Comparison of ENCODE assay signal across 8 cellular contexts in genomic region chr6:32195902-32196681, GRCh38. TPM values are rescaled to one million over a fixed set of nuclear protein-coding genes. Genes with fewer than 3 reads are reported as not detected.
DNase-seq lines count a peak whose midpoint lies in the region; ATAC-seq and TF ChIP-seq lines count a peak whose summit lies in the region.

No MANE protein-coding gene starts in this region.

- TF ChIP-seq CTCF in GM12864 (IDR thresholded peaks at IDR 0.05; ENCODE audit: low read depth, low read length, missing control alignments) (no peak), ascending aorta (IDR thresholded peaks at IDR 0.05) (no peak), prostate gland (IDR thresholded peaks at IDR 0.05) (peak in 1 of 4 experiments; percentile 1)

- intact Hi-C loops in ascending aorta (cut with DNase I) (loop anchor here (1.0 to 5.0 kb wide), 8 partner anchors 19 to 1216 kb away; partner anchors contain the start of genes ATF6B, C6orf47, GPANK1 and PHF1), right cardiac atrium (cut with DNase I) (loop anchor here in 1 of 4 donors (5.0 kb wide), 1 partner anchor 69 kb away; the partner anchor contains the start of gene ATF6B), prostate gland (cut with DNase I) (loop anchor here (2.0 to 5.0 kb wide), 2 partner anchors 77 to 776 kb away; no protein-coding TSS in a partner anchor)

- H3K4me3 ChIP-seq in GM12864 (ENCODE audit: low read depth, low read length) = peak overlapping the region; percentile 83
- H3K4me3 ChIP-seq in MG63 = peak overlapping the region; percentile 71
- peak overlapping the region; percentile 78 to 88 for H3K4me3 ChIP-seq in ascending aorta
- peak overlapping the region; percentile 66 for H3K4me3 ChIP-seq in right cardiac atrium (ENCODE audit: low read length)
- H3K4me3 ChIP-seq in prostate gland = peak overlapping the region; percentile 57 to 63

- H3K4me1 ChIP-seq in ascending aorta (peaks cover 3 to 14% of the 10 kb centered on the region in 2 donors), right cardiac atrium (ENCODE audit: control insufficient read depth, insufficient read depth, low read length) (peaks cover 2% of the 10 kb centered on the region), prostate gland (replicated peaks) (no peaks in the 10 kb centered on the region)

- under 1% methylated on average over 58 of the region's 58 CpGs for WGBS in right cardiac atrium
- 0% methylated on average over 57 of the region's 58 CpGs for WGBS in prostate gland

- no peaks in the 10 kb centered on the region for H3K36me3 ChIP-seq in MG63
- no peaks in the 10 kb centered on the region for H3K36me3 ChIP-seq in ascending aorta
- no peaks in the 10 kb centered on the region for H3K36me3 ChIP-seq in prostate gland

- peak; percentile 98 for TF ChIP-seq POLR2A in prostate gland (IDR thresholded peaks at IDR 0.05)

- H3K27me3 ChIP-seq in MG63 (no peaks in the 10 kb centered on the region), ascending aorta (no peaks in the 10 kb centered on the region), right cardiac atrium (ENCODE audit: control insufficient read depth, insufficient read depth) (no peaks in the 10 kb centered on the region), prostate gland (replicated peaks; ENCODE audit: insufficient read depth) (no peaks in the 10 kb centered on the region)

- peak; percentile 87 for ATAC-seq in SK-N-SH treated with all-trans-retinoic acid at 6 μM for 48 hours
- peak; percentile 91 to 93 for ATAC-seq in right cardiac atrium
- ATAC-seq in GM21786 (IDR thresholded peaks at IDR 0.05; ENCODE audit: unreplicated experiment) = no peak

- H3K27ac ChIP-seq in ascending aorta (peak overlapping the region; percentile 99 to 100), right cardiac atrium (ENCODE audit: low read length) (peak overlapping the region; percentile 99), prostate gland (peak overlapping the region; percentile 99)

- DNase-seq in GM12864 (ENCODE audit: low read depth) (no peak), HCEC 1CT (peak; percentile 52), MG63 (peak; percentile 77), ascending aorta (ENCODE audit: low spot score in 2 of 2) (peak; percentile 79 to 96), right cardiac atrium (peak; percentile 98), prostate gland (ENCODE audit: low spot score) (peak; percentile 80)

- no peaks in the 10 kb centered on the region for H3K9me3 ChIP-seq in MG63
- H3K9me3 ChIP-seq in ascending aorta = no peaks in the 10 kb centered on the region
- H3K9me3 ChIP-seq in right cardiac atrium (ENCODE audit: control insufficient read depth, low read length) = no peaks in the 10 kb centered on the region
- H3K9me3 ChIP-seq in prostate gland = no peaks in the 10 kb centered on the region

TF ChIP-seq in SK-N-SH treated with all-trans-retinoic acid at 6 μM for 48 hours, 23 proteins besides CTCF, POLR2A, EP300 and RAD21 (continues in another document):
- TF ChIP-seq ESRRG (CRISPR knock-in tag; IDR thresholded peaks at IDR 0.05) (no peak), ARNTL (CRISPR knock-in tag; IDR thresholded peaks at IDR 0.05; ENCODE audit: borderline replicate concordance, low read depth) (no peak), ZC3H10 (CRISPR knock-in tag; IDR thresholded peaks at IDR 0.05) (0 out of 2 replicates have a peak, but pooled peaks have one; percentile 44), CSRNP3 (CRISPR knock-in tag; IDR thresholded peaks at IDR 0.05) (peak; percentile 8; the same call in 1 of the 2 replicates), CREB5 (CRISPR knock-in tag; IDR thresholded peaks at IDR 0.05; ENCODE audit: low read depth) (peak; percentile 46; the same call in 1 of the 2 replicates), PPARA (CRISPR knock-in tag; IDR thresholded peaks at IDR 0.05; ENCODE audit: borderline replicate concordance) (no peak), ISL1 (CRISPR knock-in tag; IDR thresholded peaks at IDR 0.05) (no peak), ZFP30 (CRISPR knock-in tag; IDR thresholded peaks at IDR 0.05) (peak; percentile 22; the same call in 1 of the 2 replicates), TSHZ2 (CRISPR knock-in tag; IDR thresholded peaks at IDR 0.05) (0 out of 2 replicates have a peak, but pooled peaks have one; percentile 18), CSDC2 (CRISPR knock-in tag; IDR thresholded peaks at IDR 0.05) (no peak), ZFP3 (CRISPR knock-in tag; IDR thresholded peaks at IDR 0.05) (peak; percentile 10; the same call in 1 of the 2 replicates)

RNA-seq across cellular contexts. Expression of gene GPSM3, which starts 3.6 kb away (rescaled TPM):
- total RNA-seq in MG63 (2014; rRNA removed; shearing (Covaris generic); ENCODE audit: low replicate concordance) = 0.10 and 0.20 TPM in 2 replicates
- total RNA-seq in ascending aorta = 19.4 TPM
- 1 to 10 TPM; 5.9 to 9.5 (median 8.3) TPM for total RNA-seq in right cardiac atrium
- 4.0 TPM for polyA plus RNA-seq in right cardiac atrium
- 1 to 10 TPM; 5.1 to 5.9 TPM for total RNA-seq in prostate gland

RNA-seq across cellular contexts. Expression of gene PBX2, which starts 6.1 kb away (rescaled TPM):
- total RNA-seq in MG63 (2014; rRNA removed; shearing (Covaris generic); ENCODE audit: low replicate concordance) = 10.9 and 13.2 TPM in 2 replicates
- total RNA-seq in ascending aorta (18.1 TPM), right cardiac atrium (10 to 100 TPM; 44.1 to 61.0 (median 51.8) TPM), prostate gland (100 to 1,000 TPM in 1 of 2 donors, 10 to 100 TPM in 1; 61.5 to 102 TPM)
- 44.7 TPM for polyA plus RNA-seq in right cardiac atrium

RNA-seq across cellular contexts. Expression of gene AGER, which starts 12.0 kb away (rescaled TPM):
- total RNA-seq in MG63 (2014; rRNA removed; shearing (Covaris generic); ENCODE audit: low replicate concordance) = 1.4 TPM in 1 of 2 replicates, not detected in the other
- total RNA-seq in ascending aorta = 6.1 TPM
- 1 to 10 TPM; 1.8 to 3.6 (median 3.5) TPM for total RNA-seq in right cardiac atrium
- polyA plus RNA-seq in right cardiac atrium = 1.6 TPM
- total RNA-seq in prostate gland = 1 to 10 TPM; 3.3 to 3.8 TPM

RNA-seq across cellular contexts. Expression of gene RNF5, which starts 17.9 kb away (rescaled TPM):
- 28.7 and 38.3 TPM in 2 replicates for total RNA-seq in MG63 (2014; rRNA removed; shearing (Covaris generic); ENCODE audit: low replicate concordance)
- total RNA-seq in ascending aorta (73.0 TPM), right cardiac atrium (10 to 100 TPM; 73.2 to 88.3 (median 76.7) TPM), prostate gland (100 to 1,000 TPM in 1 of 2 donors, 10 to 100 TPM in 1; 98.6 to 129 TPM)
- polyA plus RNA-seq in right cardiac atrium = 118 TPM

RNA-seq across cellular contexts. Expression of gene AGPAT1, which starts 20.2 kb away (rescaled TPM):
- 22.8 and 24.8 TPM in 2 replicates for total RNA-seq in MG63 (2014; rRNA removed; shearing (Covaris generic); ENCODE audit: low replicate concordance)
- total RNA-seq in ascending aorta (136 TPM), right cardiac atrium (10 to 100 TPM; 56.9 to 67.2 (median 63.1) TPM), prostate gland (100 to 1,000 TPM in 1 of 2 donors, 10 to 100 TPM in 1; 52.6 to 113 TPM)
- polyA plus RNA-seq in right cardiac atrium = 54.9 TPM
